Comparison of ENCODE assay signal across 1 cellular context in the genomic region with DNA sequence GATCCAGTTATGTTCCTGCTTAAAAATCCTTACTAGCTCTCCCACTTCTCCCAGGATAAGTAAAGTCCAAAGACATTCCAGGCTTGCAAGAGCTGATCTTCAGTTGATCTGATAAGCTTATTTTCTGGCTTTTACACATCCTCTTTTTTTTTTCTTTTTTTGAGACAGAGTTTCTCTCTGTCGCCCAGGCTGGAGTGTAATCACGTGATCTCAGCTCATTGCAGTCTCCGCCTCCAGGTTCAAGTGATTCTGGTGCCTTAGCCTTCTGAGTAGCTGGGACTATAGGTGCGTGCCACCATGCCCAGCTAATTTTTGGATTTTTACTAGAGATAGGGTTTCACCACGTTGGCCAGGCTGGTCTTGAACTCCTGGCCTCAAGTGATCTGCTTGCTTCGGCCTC.
TF ChIP-seq lines count a peak whose summit lies in the region.

No MANE protein-coding gene starts in this region.

TF ChIP-seq in GM23338, 12 proteins besides CTCF, POLR2A, EP300 and RAD21 (continued from another document):
- TF ChIP-seq, protein P1, sequence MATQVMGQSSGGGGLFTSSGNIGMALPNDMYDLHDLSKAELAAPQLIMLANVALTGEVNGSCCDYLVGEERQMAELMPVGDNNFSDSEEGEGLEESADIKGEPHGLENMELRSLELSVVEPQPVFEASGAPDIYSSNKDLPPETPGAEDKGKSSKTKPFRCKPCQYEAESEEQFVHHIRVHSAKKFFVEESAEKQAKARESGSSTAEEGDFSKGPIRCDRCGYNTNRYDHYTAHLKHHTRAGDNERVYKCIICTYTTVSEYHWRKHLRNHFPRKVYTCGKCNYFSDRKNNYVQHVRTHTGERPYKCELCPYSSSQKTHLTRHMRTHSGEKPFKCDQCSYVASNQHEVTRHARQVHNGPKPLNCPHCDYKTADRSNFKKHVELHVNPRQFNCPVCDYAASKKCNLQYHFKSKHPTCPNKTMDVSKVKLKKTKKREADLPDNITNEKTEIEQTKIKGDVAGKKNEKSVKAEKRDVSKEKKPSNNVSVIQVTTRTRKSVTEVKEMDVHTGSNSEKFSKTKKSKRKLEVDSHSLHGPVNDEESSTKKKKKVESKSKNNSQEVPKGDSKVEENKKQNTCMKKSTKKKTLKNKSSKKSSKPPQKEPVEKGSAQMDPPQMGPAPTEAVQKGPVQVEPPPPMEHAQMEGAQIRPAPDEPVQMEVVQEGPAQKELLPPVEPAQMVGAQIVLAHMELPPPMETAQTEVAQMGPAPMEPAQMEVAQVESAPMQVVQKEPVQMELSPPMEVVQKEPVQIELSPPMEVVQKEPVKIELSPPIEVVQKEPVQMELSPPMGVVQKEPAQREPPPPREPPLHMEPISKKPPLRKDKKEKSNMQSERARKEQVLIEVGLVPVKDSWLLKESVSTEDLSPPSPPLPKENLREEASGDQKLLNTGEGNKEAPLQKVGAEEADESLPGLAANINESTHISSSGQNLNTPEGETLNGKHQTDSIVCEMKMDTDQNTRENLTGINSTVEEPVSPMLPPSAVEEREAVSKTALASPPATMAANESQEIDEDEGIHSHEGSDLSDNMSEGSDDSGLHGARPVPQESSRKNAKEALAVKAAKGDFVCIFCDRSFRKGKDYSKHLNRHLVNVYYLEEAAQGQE (IDR thresholded peaks at IDR 0.05; ENCODE audit: unreplicated experiment) = no peak
- TF ChIP-seq, protein P2, sequence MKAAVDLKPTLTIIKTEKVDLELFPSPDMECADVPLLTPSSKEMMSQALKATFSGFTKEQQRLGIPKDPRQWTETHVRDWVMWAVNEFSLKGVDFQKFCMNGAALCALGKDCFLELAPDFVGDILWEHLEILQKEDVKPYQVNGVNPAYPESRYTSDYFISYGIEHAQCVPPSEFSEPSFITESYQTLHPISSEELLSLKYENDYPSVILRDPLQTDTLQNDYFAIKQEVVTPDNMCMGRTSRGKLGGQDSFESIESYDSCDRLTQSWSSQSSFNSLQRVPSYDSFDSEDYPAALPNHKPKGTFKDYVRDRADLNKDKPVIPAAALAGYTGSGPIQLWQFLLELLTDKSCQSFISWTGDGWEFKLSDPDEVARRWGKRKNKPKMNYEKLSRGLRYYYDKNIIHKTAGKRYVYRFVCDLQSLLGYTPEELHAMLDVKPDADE (IDR thresholded peaks at IDR 0.05) = no peak
- no peak for TF ChIP-seq POLR2AphosphoS5 (IDR thresholded peaks at IDR 0.05; ENCODE audit: low read depth)
